ENCODE assay signal across 8 cellular contexts in the genomic region with DNA sequence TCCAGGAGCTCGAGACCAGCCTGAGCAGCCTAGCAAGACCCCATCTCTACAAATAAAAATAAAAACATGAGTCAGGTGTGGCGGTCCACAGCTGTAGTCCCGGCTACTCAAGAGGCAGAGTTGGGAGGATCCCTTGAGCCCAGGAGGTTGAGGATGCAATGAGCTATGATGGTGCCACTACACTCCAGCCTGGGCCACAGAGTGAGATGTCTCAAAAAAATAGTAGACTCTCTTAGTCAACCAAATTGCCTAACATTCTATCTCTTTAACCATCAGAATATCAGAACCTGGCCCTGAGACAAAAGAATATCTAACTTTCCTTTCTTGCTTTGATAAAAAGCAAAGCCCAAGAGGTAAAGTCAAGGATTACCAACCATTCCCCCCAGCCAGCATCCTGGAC.
"Had no signal": no experiment of that assay in that cellular context is flagged by ENCODE, and none has a peak within 500 bp of the region (broad histone marks: within the 10 kb centered on the region; RNA-seq: fewer than 3 reads in every experiment).

No MANE protein-coding gene starts in this region.

- H3K4me2 ChIP-seq: KMS-11 had no signal

- DNase-seq: IMR-90, KBM-7, KG1 had no signal

- H3K27ac ChIP-seq: HL-60, KMS-11 had no signal

- H3K9ac ChIP-seq: KMS-11 had no signal

- H3K4me3 ChIP-seq: K562 had no signal

- ATAC-seq: HepG2, K562 had no signal

- FAIRE-seq: HepG2, HTR-8/SVneo, K562 had no signal
